1 cellular context compared by ENCODE assay signal in the genomic region with DNA sequence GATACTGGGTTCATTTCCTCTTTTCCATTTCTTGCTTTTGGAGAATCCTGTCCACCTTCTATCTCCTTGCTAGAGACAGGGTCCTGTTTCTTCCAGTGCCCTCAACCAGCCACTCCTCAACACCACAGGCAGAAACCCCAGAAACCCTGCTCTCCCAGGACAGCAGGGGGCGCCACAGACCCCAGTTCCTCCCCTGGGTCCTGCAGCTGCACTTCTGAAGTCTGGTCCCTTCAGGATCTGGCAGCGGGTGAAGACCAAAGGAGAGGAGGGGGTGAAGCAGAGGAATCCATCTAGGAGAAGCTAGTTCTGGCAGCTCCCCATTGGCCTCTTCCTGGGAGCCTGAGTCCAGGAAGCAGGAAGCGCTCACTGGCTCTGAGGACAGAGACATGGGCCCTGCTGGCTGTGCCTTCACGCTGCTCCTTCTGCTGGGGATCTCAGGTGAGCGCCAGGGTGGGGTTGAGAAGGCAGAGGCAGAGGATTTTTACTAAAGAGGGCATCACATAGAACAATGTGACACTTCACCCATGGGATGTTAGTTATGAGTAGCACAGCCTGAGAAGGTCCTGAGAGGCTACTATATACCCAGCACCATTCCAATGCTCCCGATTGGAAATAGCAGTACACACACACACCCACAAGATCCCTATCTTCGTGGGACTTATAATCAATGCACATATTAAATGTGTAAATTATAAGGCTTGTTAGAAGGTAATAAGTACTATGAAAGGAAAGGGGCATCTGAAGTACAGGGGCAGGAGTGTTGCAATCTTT.
TF ChIP-seq lines count a peak whose summit lies in the region.

A gene with protein sequence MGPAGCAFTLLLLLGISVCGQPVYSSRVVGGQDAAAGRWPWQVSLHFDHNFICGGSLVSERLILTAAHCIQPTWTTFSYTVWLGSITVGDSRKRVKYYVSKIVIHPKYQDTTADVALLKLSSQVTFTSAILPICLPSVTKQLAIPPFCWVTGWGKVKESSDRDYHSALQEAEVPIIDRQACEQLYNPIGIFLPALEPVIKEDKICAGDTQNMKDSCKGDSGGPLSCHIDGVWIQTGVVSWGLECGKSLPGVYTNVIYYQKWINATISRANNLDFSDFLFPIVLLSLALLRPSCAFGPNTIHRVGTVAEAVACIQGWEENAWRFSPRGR (plus strand): TSS at position 375 of the 771 bp plus-strand sequence. CDS start 12 bp downstream, at position 387.

TF ChIP-seq in GM12878, 131 proteins besides CTCF, POLR2A, EP300 and RAD21 (continued from another document):
- TF ChIP-seq, protein P1, sequence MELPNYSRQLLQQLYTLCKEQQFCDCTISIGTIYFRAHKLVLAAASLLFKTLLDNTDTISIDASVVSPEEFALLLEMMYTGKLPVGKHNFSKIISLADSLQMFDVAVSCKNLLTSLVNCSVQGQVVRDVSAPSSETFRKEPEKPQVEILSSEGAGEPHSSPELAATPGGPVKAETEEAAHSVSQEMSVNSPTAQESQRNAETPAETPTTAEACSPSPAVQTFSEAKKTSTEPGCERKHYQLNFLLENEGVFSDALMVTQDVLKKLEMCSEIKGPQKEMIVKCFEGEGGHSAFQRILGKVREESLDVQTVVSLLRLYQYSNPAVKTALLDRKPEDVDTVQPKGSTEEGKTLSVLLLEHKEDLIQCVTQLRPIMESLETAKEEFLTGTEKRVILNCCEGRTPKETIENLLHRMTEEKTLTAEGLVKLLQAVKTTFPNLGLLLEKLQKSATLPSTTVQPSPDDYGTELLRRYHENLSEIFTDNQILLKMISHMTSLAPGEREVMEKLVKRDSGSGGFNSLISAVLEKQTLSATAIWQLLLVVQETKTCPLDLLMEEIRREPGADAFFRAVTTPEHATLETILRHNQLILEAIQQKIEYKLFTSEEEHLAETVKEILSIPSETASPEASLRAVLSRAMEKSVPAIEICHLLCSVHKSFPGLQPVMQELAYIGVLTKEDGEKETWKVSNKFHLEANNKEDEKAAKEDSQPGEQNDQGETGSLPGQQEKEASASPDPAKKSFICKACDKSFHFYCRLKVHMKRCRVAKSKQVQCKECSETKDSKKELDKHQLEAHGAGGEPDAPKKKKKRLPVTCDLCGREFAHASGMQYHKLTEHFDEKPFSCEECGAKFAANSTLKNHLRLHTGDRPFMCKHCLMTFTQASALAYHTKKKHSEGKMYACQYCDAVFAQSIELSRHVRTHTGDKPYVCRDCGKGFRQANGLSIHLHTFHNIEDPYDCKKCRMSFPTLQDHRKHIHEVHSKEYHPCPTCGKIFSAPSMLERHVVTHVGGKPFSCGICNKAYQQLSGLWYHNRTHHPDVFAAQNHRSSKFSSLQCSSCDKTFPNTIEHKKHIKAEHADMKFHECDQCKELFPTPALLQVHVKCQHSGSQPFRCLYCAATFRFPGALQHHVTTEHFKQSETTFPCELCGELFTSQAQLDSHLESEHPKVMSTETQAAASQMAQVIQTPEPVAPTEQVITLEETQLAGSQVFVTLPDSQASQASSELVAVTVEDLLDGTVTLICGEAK (IDR thresholded peaks at IDR 0.05; ENCODE audit: borderline replicate concordance), result no peak
